8 cellular contexts compared by ENCODE assay signal in genomic region chr22:37896181-37896592, GRCh38. TPM values are rescaled to one million over a fixed set of nuclear protein-coding genes. Genes with fewer than 3 reads are reported as not detected.
DNase-seq lines count a peak whose midpoint lies in the region; ATAC-seq and TF ChIP-seq lines count a peak whose summit lies in the region.

No MANE protein-coding gene starts in this region.

- no peaks in the 10 kb centered on the region for H3K9me3 ChIP-seq in DOHH2 (ENCODE audit: control insufficient read depth, insufficient read depth, low read length)
- H3K9me3 ChIP-seq in RWPE2 (ENCODE audit: severe bottlenecking): no peaks in the 10 kb centered on the region
- H3K9me3 ChIP-seq in trophoblast cell (ENCODE audit: insufficient read depth, low read depth, low read length): no peaks in the 10 kb centered on the region

- H3K4me2 ChIP-seq in DOHH2 (ENCODE audit: low read length): peak overlapping the region; percentile 73
- H3K4me2 ChIP-seq in trophoblast cell (ENCODE audit: low read length): no peak overlapping the region

- H3K79me2 ChIP-seq in DOHH2 (ENCODE audit: control insufficient read depth, low read length): no peaks in the 10 kb centered on the region
- H3K79me2 ChIP-seq in trophoblast cell (ENCODE audit: control insufficient read depth, insufficient read depth, low read length, poor library complexity): peaks cover 23% of the 10 kb centered on the region

- peaks cover 59% of the 10 kb centered on the region for H3K79me1 ChIP-seq in trophoblast cell (ENCODE audit: low read length)

- peaks cover 9% of the 10 kb centered on the region for H3K27me3 Mint-ChIP-seq in glutamatergic neuron (ENCODE audit: unreplicated experiment)

- peaks cover 12% of the 10 kb centered on the region for H3K36me3 ChIP-seq in DOHH2 (ENCODE audit: control insufficient read depth, low read length)
- H3K36me3 ChIP-seq in RWPE2 (ENCODE audit: low read depth): peaks cover 4% of the 10 kb centered on the region; the same call in 1 of the 2 replicates
- H3K36me3 ChIP-seq in trophoblast cell (ENCODE audit: control insufficient read depth in 1 of 2, insufficient read depth in 2 of 2, low read length in 2 of 2): peaks cover 2 to 13% of the 10 kb centered on the region in 2 experiments
- no peaks in the 10 kb centered on the region for H3K36me3 ChIP-seq in H7 (replicated peaks; ENCODE audit: control insufficient read depth, insufficient read depth, low read length)

- no peaks in the 10 kb centered on the region for H3K27me3 ChIP-seq in DOHH2 (ENCODE audit: control insufficient read depth, low read length)
- H3K27me3 ChIP-seq in RWPE2 (ENCODE audit: insufficient read depth, poor library complexity, severe bottlenecking): no peaks in the 10 kb centered on the region
- no peaks in the 10 kb centered on the region for H3K27me3 ChIP-seq in dorsolateral prefrontal cortex
- H3K27me3 ChIP-seq in trophoblast cell (ENCODE audit: insufficient read depth, low read length): no peaks in the 10 kb centered on the region
- no peaks in the 10 kb centered on the region for H3K27me3 ChIP-seq in H7 (ENCODE audit: control insufficient read depth, insufficient read depth, low read length)

- peak overlapping the region; percentile 99 for H2BK5ac ChIP-seq in trophoblast cell (ENCODE audit: low read depth, low read length, poor library complexity)

- peak overlapping the region; percentile 35 for H3K9ac ChIP-seq in trophoblast cell (ENCODE audit: low read length)

- H3K27ac ChIP-seq in DOHH2 (ENCODE audit: low read depth, low read length) (peak overlapping the region; percentile 45), RWPE2 (ENCODE audit: poor library complexity, severe bottlenecking) (peak overlapping the region; percentile 98), dorsolateral prefrontal cortex (peak overlapping the region in 57 of 59 donors; percentile 26 to 100 (median 97)), trophoblast cell (ENCODE audit: low read depth, low read length) (peak overlapping the region; percentile 100)

- peak overlapping the region; percentile 98 for H3K18ac ChIP-seq in trophoblast cell (ENCODE audit: low read length)

- peak overlapping the region; percentile 98 for H3K14ac ChIP-seq in trophoblast cell (ENCODE audit: low read length)

- DNase-seq in RWPE2 (ENCODE audit: low spot score) (no peak), dorsolateral prefrontal cortex (no peak), trophoblast cell (peak; percentile 94 to 98), H7 (no peak), glutamatergic neuron (no peak)

- peak overlapping the region; percentile 91 for H2AFZ ChIP-seq in trophoblast cell (ENCODE audit: insufficient read depth, low read length, poor library complexity)

- peak overlapping the region; percentile 50 for H3K4me3 ChIP-seq in DOHH2 (ENCODE audit: low read length)
- no peak overlapping the region for H3K4me3 ChIP-seq in RWPE2 (ENCODE audit: severe bottlenecking)
- H3K4me3 ChIP-seq in dorsolateral prefrontal cortex: no peak overlapping the region
- H3K4me3 ChIP-seq in trophoblast cell (ENCODE audit: low read depth, low read length): no peak overlapping the region
- no peak overlapping the region for H3K4me3 ChIP-seq in H7 (ENCODE audit: insufficient read depth, low read depth, low read length)

- H3K4me1 ChIP-seq in DOHH2 (ENCODE audit: control insufficient read depth, low read length) (peaks cover 21% of the 10 kb centered on the region), RWPE2 (ENCODE audit: insufficient read depth, poor library complexity, severe bottlenecking) (peaks cover 52% of the 10 kb centered on the region), trophoblast cell (ENCODE audit: control insufficient read depth in 1 of 2, insufficient read depth in 2 of 2, low read length in 2 of 2) (peaks cover 54 to 57% of the 10 kb centered on the region in 2 experiments)

- H3K4ac ChIP-seq in trophoblast cell (ENCODE audit: low read depth, low read length): peak overlapping the region; percentile 93

- intact Hi-C loops in dorsolateral prefrontal cortex (cut with DNase I): no loop called here

- peak overlapping the region; percentile 83 for H4K12ac ChIP-seq in trophoblast cell (ENCODE audit: low read depth, low read length)

- H4K91ac ChIP-seq in trophoblast cell (ENCODE audit: low read depth, low read length): peak overlapping the region; percentile 100

- H3K23ac ChIP-seq in trophoblast cell (ENCODE audit: low read length): no peak overlapping the region

- no peaks in the 10 kb centered on the region for H3K36me3 Mint-ChIP-seq in glutamatergic neuron (ENCODE audit: unreplicated experiment)

- no peak overlapping the region for H3K4me3 Mint-ChIP-seq in glutamatergic neuron (ENCODE audit: unreplicated experiment)

- H3K9me3 Mint-ChIP-seq in glutamatergic neuron (ENCODE audit: unreplicated experiment): no peaks in the 10 kb centered on the region

- ATAC-seq in GM21786 (IDR thresholded peaks at IDR 0.05; ENCODE audit: unreplicated experiment): peak; percentile 80
- peak; percentile 71 for ATAC-seq in RWPE2 (ENCODE audit: low read depth)
- ATAC-seq in GM18519 (IDR thresholded peaks at IDR 0.05; ENCODE audit: low FRiP score, unreplicated experiment): no peak

- peak overlapping the region; percentile 100 for H2AK5ac ChIP-seq in trophoblast cell (ENCODE audit: low read length)

- no peak for TF ChIP-seq CTCF in DOHH2 (IDR thresholded peaks at IDR 0.05; ENCODE audit: low read depth, low read length, poor library complexity, severe bottlenecking)
- TF ChIP-seq CTCF in RWPE2 (IDR thresholded peaks at IDR 0.05; ENCODE audit: poor library complexity, severe bottlenecking): no peak
- TF ChIP-seq CTCF in dorsolateral prefrontal cortex (IDR thresholded peaks at IDR 0.05 in 54 of 56, conservative IDR thresholded peaks at IDR 0.05 in 2 of 56; ENCODE audit: low read depth in 1 of 56, partially characterized antibody in 56 of 56): no peak
- no peak for TF ChIP-seq CTCF in glutamatergic neuron (IDR thresholded peaks at IDR 0.05; ENCODE audit: partially characterized antibody, unreplicated experiment)

- H4K8ac ChIP-seq in trophoblast cell (ENCODE audit: low read depth, low read length): peak overlapping the region; percentile 96

- peaks cover 3% of the 10 kb centered on the region for H3K4me1 Mint-ChIP-seq in glutamatergic neuron (ENCODE audit: low read depth, unreplicated experiment)

- H2BK120ac ChIP-seq in trophoblast cell (ENCODE audit: insufficient read depth, low read length, poor library complexity): peak overlapping the region; percentile 99

- WGBS in trophoblast cell (ENCODE audit: extremely low coverage, insufficient coverage, insufficient read length): no CpG with 5 or more reads among the region's 5 CpGs

- no peak overlapping the region for H3K27ac Mint-ChIP-seq in glutamatergic neuron (ENCODE audit: unreplicated experiment)

- peaks cover 8% of the 10 kb centered on the region for H3F3A ChIP-seq in DOHH2 (ENCODE audit: control insufficient read depth, insufficient read depth)

- no peaks in the 10 kb centered on the region for H3K9me2 ChIP-seq in DOHH2 (replicated peaks; ENCODE audit: control insufficient read depth, low read length)

- H4K20me1 ChIP-seq in DOHH2 (ENCODE audit: control insufficient read depth, insufficient read depth, low read depth, low read length): no peaks in the 10 kb centered on the region; the same call in 1 of the 2 replicates

- peak overlapping the region; percentile 99 for H2BK12ac ChIP-seq in trophoblast cell (ENCODE audit: low read length)

RNA-seq across cellular contexts. Expression of gene MICALL1, which starts 9.9 kb away (rescaled TPM):
- 10 to 100 TPM in 117 of 120 experiments, 1 to 10 TPM in 3; 7.5 to 65.7 (median 19.8) TPM for total RNA-seq in dorsolateral prefrontal cortex
- 103 and 108 TPM in 2 replicates for polyA plus RNA-seq in trophoblast cell (2013)
- total RNA-seq in H7 (2014; rRNA removed; shearing (Covaris generic)): 28.2 and 29.8 TPM in 2 replicates
- total RNA-seq in glutamatergic neuron (ENCODE audit: unreplicated experiment): 133 TPM

RNA-seq across cellular contexts. Expression of gene EIF3L, which starts 47.0 kb away (rescaled TPM):
- total RNA-seq in dorsolateral prefrontal cortex: 100 to 1,000 TPM; 134 to 326 (median 235) TPM
- polyA plus RNA-seq in trophoblast cell (2013): 550 and 552 TPM in 2 replicates
- 652 and 748 TPM in 2 replicates for total RNA-seq in H7 (2014; rRNA removed; shearing (Covaris generic))
- total RNA-seq in glutamatergic neuron (ENCODE audit: unreplicated experiment): 526 TPM

RNA-seq across cellular contexts. Expression of gene ANKRD54, which starts 52.1 kb away (rescaled TPM):
- 10 to 100 TPM; 19.3 to 37.9 (median 27.8) TPM for total RNA-seq in dorsolateral prefrontal cortex
- 12.6 and 12.9 TPM in 2 replicates for polyA plus RNA-seq in trophoblast cell (2013)
- 16.9 and 25.2 TPM in 2 replicates for total RNA-seq in H7 (2014; rRNA removed; shearing (Covaris generic))
- 26.7 TPM for total RNA-seq in glutamatergic neuron (ENCODE audit: unreplicated experiment)

RNA-seq across cellular contexts. Expression of gene C22orf23, which starts 57.2 kb away (rescaled TPM):
- total RNA-seq in dorsolateral prefrontal cortex (1 to 10 TPM in 69 of 120 experiments, under 1 TPM in 46, not detected in 5; 0.25 to 2.9 (median 1.1) TPM), glutamatergic neuron (ENCODE audit: unreplicated experiment) (0.64 TPM)
- 0.12 and 0.18 TPM in 2 replicates for polyA plus RNA-seq in trophoblast cell (2013)
- total RNA-seq in H7 (2014; rRNA removed; shearing (Covaris generic)): 0.26 and 0.28 TPM in 2 replicates

RNA-seq across cellular contexts. Expression of gene POLR2F, which starts 57.3 kb away (rescaled TPM):
- total RNA-seq in dorsolateral prefrontal cortex (100 to 1,000 TPM in 66 of 120 experiments, 10 to 100 TPM in 54; 64.4 to 251 (median 103) TPM), glutamatergic neuron (ENCODE audit: unreplicated experiment) (68.3 TPM)
- 140 and 147 TPM in 2 replicates for polyA plus RNA-seq in trophoblast cell (2013)
- 47.7 and 80.8 TPM in 2 replicates for total RNA-seq in H7 (2014; rRNA removed; shearing (Covaris generic))

Comparison
In these comparisons a context has a peak if more than half of its experiments do, and no peak if none do; other contexts are left out.
1. H3K27ac ChIP-seq: peak in every context shown above with its lines; median percentile 100 in trophoblast cell; 98 in RWPE2; 97 in dorsolateral prefrontal cortex; 45 in DOHH2.
2. DNase-seq: peak in trophoblast cell (2 of 2); none in RWPE2 (single experiment), dorsolateral prefrontal cortex (0 of 10), H7 (single experiment) and glutamatergic neuron (single experiment).